In the genomic region with DNA sequence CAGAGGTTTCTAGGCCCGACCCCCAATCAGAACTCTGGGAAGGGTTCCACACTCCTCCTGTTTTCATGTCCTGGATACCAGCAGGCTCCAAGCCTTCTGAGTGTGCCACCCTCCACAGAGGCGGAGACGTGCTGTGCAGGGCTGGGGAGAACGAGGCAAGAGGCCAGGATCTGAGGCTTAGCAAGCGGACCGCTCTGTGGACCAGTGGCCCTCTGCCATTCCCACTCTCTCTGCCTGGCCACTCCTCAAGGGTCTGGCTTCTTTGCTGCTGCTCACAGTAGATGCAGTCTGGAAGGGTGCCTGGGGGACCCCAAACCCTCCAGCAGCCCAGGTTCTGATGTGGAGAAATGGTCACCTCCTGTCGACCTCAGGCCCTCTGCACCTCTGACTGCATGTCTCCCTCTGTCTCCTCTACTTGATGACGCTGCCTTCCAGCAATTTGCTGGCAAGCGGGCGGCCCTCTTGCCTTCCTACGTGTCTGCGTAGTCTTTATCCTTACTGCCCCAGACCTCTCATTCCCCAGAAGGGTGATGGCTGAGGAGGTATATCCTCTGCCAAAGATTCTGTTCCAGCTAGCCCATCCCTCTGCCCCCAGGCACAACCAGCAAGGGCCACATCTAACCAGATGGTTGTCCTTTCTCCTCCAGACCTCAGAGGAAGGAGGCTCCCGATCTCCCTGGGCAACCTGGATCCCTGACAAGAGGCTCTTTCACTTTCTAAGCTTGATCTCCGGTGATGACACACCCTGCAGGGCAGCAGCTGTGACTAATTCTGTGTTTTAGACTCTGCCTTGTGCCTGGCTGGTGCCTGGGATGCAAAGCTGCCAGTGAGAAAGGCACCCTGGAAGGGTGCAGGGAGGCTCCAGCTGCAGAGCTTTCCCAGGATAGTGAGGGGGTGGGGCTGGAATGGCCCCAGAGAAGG, we compare ENCODE assay signal across 11 cellular contexts.
A peak's percentile ranks its signal among the peaks of the same experiment; 100 is the strongest.
DNase-seq lines count a peak whose midpoint lies in the region; ATAC-seq and TF ChIP-seq lines count a peak whose summit lies in the region.
"Had no signal": no experiment of that assay in that cellular context is flagged by ENCODE, and none has a peak within 500 bp of the region (broad histone marks: within the 10 kb centered on the region; RNA-seq: fewer than 3 reads in every experiment).

No MANE protein-coding gene starts in this region.

- 37% methylated on average over 10 of the region's 14 CpGs for WGBS in esophagus muscularis mucosa
- 34% methylated on average over 14 of the region's 14 CpGs for WGBS in prostate gland

- H3K4me1 Mint-ChIP-seq in activated CD4-positive, alpha-beta T cell treated with anti-CD3 and anti-CD28 coated beads, Interleukin-2, amount 10 ng/mL, durations not matched to agents 7 days and 5 days = peaks cover 8% of the 10 kb centered on the region
- H3K4me1 Mint-ChIP-seq: naive B cell had no signal

- H3K36me3 Mint-ChIP-seq in activated CD4-positive, alpha-beta T cell treated with anti-CD3 and anti-CD28 coated beads, Interleukin-2, amount 10 ng/mL, durations not matched to agents 7 days and 5 days (ENCODE audit: low read depth) = no peaks in the 10 kb centered on the region
- H3K36me3 Mint-ChIP-seq: naive B cell had no signal

- ATAC-seq in HG03521 (IDR thresholded peaks at IDR 0.05; ENCODE audit: unreplicated experiment) = no peak

- peak; percentile 54 for DNase-seq in activated CD4-positive, alpha-beta T cell treated with anti-CD3 and anti-CD28 coated beads for 48 hours
- DNase-seq in activated CD4-positive, alpha-beta T cell treated with anti-CD3 and anti-CD28 coated beads, Interleukin-2, amount 10 ng/mL, durations not matched to agents 7 days and 5 days = no peak
- peak; percentile 83 for DNase-seq in RKO (ENCODE audit: low spot score)
- no peak for DNase-seq in esophagus muscularis mucosa (ENCODE audit: extremely low spot score)
- peak; percentile 38 for DNase-seq in prostate gland (ENCODE audit: low spot score)
- no peak for DNase-seq in NCI-H526 (lab: John Stamatoyannopoulos, UW)
- no peak for DNase-seq in NCI-H128 (lab: John Stamatoyannopoulos, UW; ENCODE audit: unreplicated experiment)
- DNase-seq: DND-41, naive B cell had no signal

- POLR2A ChIA-PET in activated CD4-positive, alpha-beta T cell treated with anti-CD3 and anti-CD28 coated beads, Interleukin-2, amount 10 ng/mL, durations not matched to agents 7 days and 5 days (lab: Charles Lee) = no interaction called here

- no peaks in the 10 kb centered on the region for H3K27me3 ChIP-seq in esophagus muscularis mucosa
- no peaks in the 10 kb centered on the region for H3K27me3 ChIP-seq in prostate gland (replicated peaks; ENCODE audit: insufficient read depth)

- no peak for TF ChIP-seq EP300 in esophagus muscularis mucosa (IDR thresholded peaks at IDR 0.05)

- H3K4me3 ChIP-seq in esophagus muscularis mucosa (peak overlapping the region; percentile 16 to 45 (median 26)), prostate gland (no peak overlapping the region)

- no peak overlapping the region for H3K27ac Mint-ChIP-seq in activated CD4-positive, alpha-beta T cell treated with anti-CD3 and anti-CD28 coated beads, Interleukin-2, amount 10 ng/mL, durations not matched to agents 7 days and 5 days
- H3K27ac Mint-ChIP-seq: naive B cell had no signal

- peaks cover 8% of the 10 kb centered on the region for H3K27me3 Mint-ChIP-seq in activated CD4-positive, alpha-beta T cell treated with anti-CD3 and anti-CD28 coated beads, Interleukin-2, amount 10 ng/mL, durations not matched to agents 7 days and 5 days

- no peaks in the 10 kb centered on the region for H3K9me3 ChIP-seq in esophagus muscularis mucosa
- H3K9me3 ChIP-seq in prostate gland = no peaks in the 10 kb centered on the region

- H3K9me3 Mint-ChIP-seq in activated CD4-positive, alpha-beta T cell treated with anti-CD3 and anti-CD28 coated beads, Interleukin-2, amount 10 ng/mL, durations not matched to agents 7 days and 5 days = no peaks in the 10 kb centered on the region
- H3K9me3 Mint-ChIP-seq: naive B cell had no signal

- H3K4me3 Mint-ChIP-seq in activated CD4-positive, alpha-beta T cell treated with anti-CD3 and anti-CD28 coated beads, Interleukin-2, amount 10 ng/mL, durations not matched to agents 7 days and 5 days = no peak overlapping the region
- H3K4me3 Mint-ChIP-seq: naive B cell had no signal

- TF ChIP-seq POLR2A in esophagus muscularis mucosa (IDR thresholded peaks at IDR 0.05; ENCODE audit: low read depth) = no peak
- no peak for TF ChIP-seq POLR2A in prostate gland (IDR thresholded peaks at IDR 0.05)

- TF ChIP-seq CTCF in esophagus muscularis mucosa (IDR thresholded peaks at IDR 0.05) = no peak
- no peak for TF ChIP-seq CTCF in prostate gland (IDR thresholded peaks at IDR 0.05)

- peaks cover 8 to 22% (median 21%) of the 10 kb centered on the region in 4 donors for H3K4me1 ChIP-seq in esophagus muscularis mucosa
- no peaks in the 10 kb centered on the region for H3K4me1 ChIP-seq in prostate gland (replicated peaks)

- H3K27ac ChIP-seq in esophagus muscularis mucosa (replicated peaks in 1 of 4) = peak overlapping the region; percentile 60 to 84 (median 78)
- H3K27ac ChIP-seq in prostate gland = peak overlapping the region in 1 of 2 donors; percentile 48
- H3K27ac ChIP-seq: VCaP had no signal

- CTCF ChIA-PET in activated CD4-positive, alpha-beta T cell treated with anti-CD3 and anti-CD28 coated beads, Interleukin-2, amount 10 ng/mL, durations not matched to agents 7 days and 5 days (lab: Charles Lee) = interaction anchor here (0.7 to 1.5 kb wide), 5 partner anchors 9 to 57 kb away, joined by 3 to 4 read pairs (median 4); no protein-coding TSS in a partner anchor

- intact Hi-C loops in esophagus muscularis mucosa (cut with DNase I) (no loop called here), prostate gland (cut with DNase I) (loop anchor here (1.0 kb wide), 1 partner anchor 165 kb away; no protein-coding TSS in a partner anchor)

- H3K36me3 ChIP-seq in esophagus muscularis mucosa = peaks cover 0 to 18% (median 3%) of the 10 kb centered on the region in 4 donors
- H3K36me3 ChIP-seq in prostate gland = no peaks in the 10 kb centered on the region

Comparison
In these comparisons a context has a peak if more than half of its experiments do, and no peak if none do; other contexts are left out.
1. DNase-seq: peak in activated CD4-positive, alpha-beta T cell treated with anti-CD3 and anti-CD28 coated beads for 48 hours (single experiment), RKO (single experiment) and prostate gland (single experiment); none in activated CD4-positive, alpha-beta T cell treated with anti-CD3 and anti-CD28 coated beads, Interleukin-2, amount 10 ng/mL, durations not matched to agents 7 days and 5 days (single experiment), esophagus muscularis mucosa (single experiment), NCI-H526 (0 of 2) and NCI-H128 (single experiment).
2. H3K4me3 ChIP-seq: peak in esophagus muscularis mucosa (4 of 4); none in prostate gland (0 of 2).